Comparison of ENCODE assay signal across 8 cellular contexts in genomic region chr22:20566420-20567260, GRCh38. TPM values are rescaled to one million over a fixed set of nuclear protein-coding genes. Genes with fewer than 3 reads are reported as not detected.
DNase-seq lines count a peak whose midpoint lies in the region; FAIRE-seq and TF ChIP-seq lines count a peak whose summit lies in the region.

No MANE protein-coding gene starts in this region.

- H3K9ac ChIP-seq in keratinocyte (ENCODE audit: control insufficient read depth, extremely low read depth, insufficient read depth, low read length) = peak overlapping the region; percentile 14

- H3K4me1 Mint-ChIP-seq in activated naive CD8-positive, alpha-beta T cell (ENCODE audit: low read depth) = peaks cover 91% of the 10 kb centered on the region

- peak overlapping the region; percentile 29 for H3K27ac ChIP-seq in keratinocyte (ENCODE audit: control insufficient read depth, insufficient read depth, low read length)
- H3K27ac ChIP-seq in thyroid gland = peak overlapping the region; percentile 72 to 76 (median 74)

- DNase-seq in RCC 7860 (ENCODE audit: low spot score) (peak; percentile 64), keratinocyte (ENCODE audit: low read depth, low spot score) (no peak), thyroid gland (peak; percentile 81 to 86), GM19240 (ENCODE audit: insufficient read length, low spot score) (no peak), NK-92 (lab: John Stamatoyannopoulos, UW; ENCODE audit: unreplicated experiment) (no peak), NCI-H146 (lab: John Stamatoyannopoulos, UW) (no peak), MV-4-11 (lab: John Stamatoyannopoulos, UW) (no peak)

- no peaks in the 10 kb centered on the region for H3K9me3 ChIP-seq in keratinocyte (ENCODE audit: control insufficient read depth, low read depth, low read length)
- no peaks in the 10 kb centered on the region for H3K9me3 ChIP-seq in thyroid gland

- H3K4me3 ChIP-seq in keratinocyte (ENCODE audit: control insufficient read depth in 2 of 3, extremely low read depth in 1 of 3, insufficient read depth in 2 of 3, low read depth in 1 of 3, low read length in 3 of 3) = no peak overlapping the region
- no peak overlapping the region for H3K4me3 ChIP-seq in thyroid gland (replicated peaks in 1 of 3)

- 15 to 65% methylated on average over 6 to 14 of the region's 14 CpGs for WGBS in thyroid gland, 2 donors

- intact Hi-C loops in thyroid gland (cut with DNase I) = loop anchor here (5.0 kb wide), 1 partner anchor 59 kb away; the partner anchor contains the start of gene MED15

- H4K20me1 ChIP-seq in keratinocyte (ENCODE audit: control insufficient read depth, extremely low read depth, insufficient read depth, low read length) = peaks cover 35% of the 10 kb centered on the region

- peak overlapping the region; percentile 39 for H3K4me2 ChIP-seq in keratinocyte (ENCODE audit: control insufficient read depth, extremely low read depth, insufficient read depth, low read depth, low read length)

- H3K4me1 ChIP-seq in keratinocyte (ENCODE audit: control insufficient read depth, extremely low read depth, insufficient read depth, low read length) (peaks cover 59% of the 10 kb centered on the region), thyroid gland (peaks cover 41 to 55% of the 10 kb centered on the region in 2 donors)

- H3K4me3 Mint-ChIP-seq in activated naive CD8-positive, alpha-beta T cell = peak overlapping the region; percentile 80

- H3K36me3 Mint-ChIP-seq in activated naive CD8-positive, alpha-beta T cell = peaks cover 14% of the 10 kb centered on the region

- peaks cover 19% of the 10 kb centered on the region for H3K79me2 ChIP-seq in keratinocyte (ENCODE audit: control insufficient read depth, insufficient read depth, low read length)

- H2AFZ ChIP-seq in keratinocyte (ENCODE audit: control insufficient read depth, low read length) = no peak overlapping the region

- H3K36me3 ChIP-seq in keratinocyte (ENCODE audit: control insufficient read depth in 2 of 2, extremely low read depth in 1 of 2, insufficient read depth in 2 of 2, low read length in 2 of 2) (peaks cover 38 to 61% of the 10 kb centered on the region in 2 experiments), thyroid gland (peaks cover 29 to 33% of the 10 kb centered on the region in 2 donors)

- H3K9me1 ChIP-seq in keratinocyte (ENCODE audit: control insufficient read depth, extremely low read depth, insufficient read depth, low read length) = peaks cover 10% of the 10 kb centered on the region

- H3K27ac Mint-ChIP-seq in activated naive CD8-positive, alpha-beta T cell = peak overlapping the region; percentile 84

- no peaks in the 10 kb centered on the region for H3K27me3 Mint-ChIP-seq in activated naive CD8-positive, alpha-beta T cell

- no peaks in the 10 kb centered on the region for H3K9me3 Mint-ChIP-seq in activated naive CD8-positive, alpha-beta T cell (ENCODE audit: low read depth)

- dilution Hi-C loops in keratinocyte (cut with MboI; ENCODE audit: extremely low pct_ligation_motif_present, low sequenced_read_pairs) = no loop called here

- TF ChIP-seq CTCF in keratinocyte (optimal IDR thresholded peaks at IDR 0.05 in 1 of 3, IDR thresholded peaks at IDR 0.05 in 1 of 3, conservative IDR thresholded peaks at IDR 0.05 in 1 of 3; ENCODE audit: extremely low read depth in 1 of 3, insufficient read depth in 2 of 3, low read length in 3 of 3) (no peak), thyroid gland (IDR thresholded peaks at IDR 0.05) (no peak)

- no peaks in the 10 kb centered on the region for H3K27me3 ChIP-seq in keratinocyte (ENCODE audit: control insufficient read depth, extremely low read depth, insufficient read depth, low read length)
- no peaks in the 10 kb centered on the region for H3K27me3 ChIP-seq in thyroid gland

- TF ChIP-seq POLR2A in thyroid gland (IDR thresholded peaks at IDR 0.05) = peak in 1 of 2 donors; percentile 7

- no peak for FAIRE-seq in RCC 7860 (lab: Jason Lieb, UNC)
- FAIRE-seq in keratinocyte (lab: Jason Lieb, UNC) = peak; percentile 9

RNA-seq across cellular contexts. Expression of gene MED15, which starts 59.2 kb away (rescaled TPM):
- polyA plus RNA-seq in keratinocyte = 24.9 to 51.4 TPM (median 29.2 TPM) in 3 replicates
- polyA plus RNA-seq in keratinocyte (2011; ENCODE audit: low read depth) = 65.8 TPM
- polyA plus RNA-seq in keratinocyte (2011; cell fraction: cytosol; rRNA removed) = 22.9 and 50.3 TPM in 2 replicates
- polyA plus RNA-seq in keratinocyte (2011; cell fraction: nucleus; rRNA removed) = 100 and 122 TPM in 2 replicates
- polyA plus RNA-seq in keratinocyte (2012; ENCODE audit: low replicate concordance) = 47.2 and 78.2 TPM in 2 replicates
- 63.9 to 128 TPM (median 69.3 TPM) in 3 replicates for polyA minus RNA-seq in keratinocyte
- 86.5 TPM for polyA minus RNA-seq in keratinocyte (2011; cell fraction: cytosol; rRNA and poly(A)+ RNA removed)
- polyA minus RNA-seq in keratinocyte (2011; cell fraction: nucleus; rRNA and poly(A)+ RNA removed) = 121 and 126 TPM in 2 replicates
- total RNA-seq in thyroid gland = 10 to 100 TPM; 33.6 to 65.1 (median 36.1) TPM

Comparison
In these comparisons a context has a peak if more than half of its experiments do, and no peak if none do; other contexts are left out.
1. DNase-seq: peak in RCC 7860 (single experiment) and thyroid gland (2 of 2); none in keratinocyte (single experiment), GM19240 (single experiment), NK-92 (single experiment), NCI-H146 (single experiment) and MV-4-11 (single experiment).